22 cellular contexts compared by ENCODE assay signal in the genomic region with DNA sequence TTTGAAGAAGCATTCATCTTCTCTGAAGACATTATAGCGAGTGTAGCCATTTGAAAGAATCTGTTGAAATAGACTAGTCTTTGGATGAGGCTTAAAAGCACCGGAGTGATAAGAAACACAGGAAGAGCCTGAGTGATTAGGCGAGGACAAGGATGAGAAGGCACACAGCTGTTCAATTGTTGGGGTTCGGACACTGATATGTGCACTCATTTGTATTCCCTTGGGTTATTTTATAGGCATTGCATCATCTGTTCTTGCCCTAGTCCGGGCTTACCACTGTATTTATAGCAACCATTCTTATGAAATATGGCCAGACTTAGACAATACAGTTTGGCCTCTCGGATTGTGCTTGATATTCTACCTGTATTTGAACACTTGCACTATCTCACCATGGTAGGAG.
"Had no signal": no experiment of that assay in that cellular context is flagged by ENCODE, and none has a peak within 500 bp of the region (broad histone marks: within the 10 kb centered on the region; RNA-seq: fewer than 3 reads in every experiment).

No MANE protein-coding gene starts in this region.

- H3K4me1 Mint-ChIP-seq: memory B cell, WTC11 had no signal

- H3K4me3 Mint-ChIP-seq: activated CD8-positive, alpha-beta T cell treated with anti-CD3 and anti-CD28 coated beads for 36 hours; activated T-cell treated with anti-CD3 and anti-CD28 coated beads, Interleukin-2, amount 50 U/mL, for 72 hours; memory B cell; natural killer cell treated with Interleukin-12 subunit alpha and Interleukin-12 subunit beta and Interleukin-15 and Interleukin-18, amount 100 ng/mL, for 72 hours; WTC11 had no signal

- DNase-seq: activated CD4-positive, alpha-beta T cell treated with anti-CD3 and anti-CD28 coated beads for 4 hours; activated CD8-positive, alpha-beta memory T cell treated with anti-CD3 and anti-CD28 coated beads, Interleukin-2, amount 50 U/mL, for 4 hours; activated CD8-positive, alpha-beta T cell treated with anti-CD3 and anti-CD28 coated beads for 36 hours; activated gamma-delta T cell; activated T-cell treated with anti-CD3 and anti-CD28 coated beads, Interleukin-2, amount 50 U/mL, for 72 hours; caudate nucleus; foreskin fibroblast; hypothalamus; kidney glomerular epithelial cell; left ventricle myocardium superior; small intestine; stimulated activated CD4-positive, alpha-beta T cell treated with anti-CD3 and anti-CD28 coated beads, Interleukin-4, amount 100 ng/mL, for 24 hours; stimulated activated naive CD4-positive, alpha-beta T cell; T-helper 2 cell; trophoblast cell had no signal

- H3K27me3 Mint-ChIP-seq: natural killer cell treated with Interleukin-12 subunit alpha and Interleukin-12 subunit beta and Interleukin-15 and Interleukin-18, amount 100 ng/mL, for 72 hours had no signal

- H3K9me3 Mint-ChIP-seq: activated CD8-positive, alpha-beta T cell treated with anti-CD3 and anti-CD28 coated beads for 36 hours; activated naive CD4-positive, alpha-beta T cell treated with anti-CD3 and anti-CD28 coated beads, Interleukin-2, amount 50 U/mL, for 72 hours; activated T-cell treated with anti-CD3 and anti-CD28 coated beads, Interleukin-2, amount 50 U/mL, for 72 hours; memory B cell; WTC11 had no signal

- FAIRE-seq: colon, endometrium, small intestine, TTC549 had no signal

- H3K27ac Mint-ChIP-seq: activated CD8-positive, alpha-beta T cell treated with anti-CD3 and anti-CD28 coated beads for 36 hours; activated naive CD4-positive, alpha-beta T cell treated with anti-CD3 and anti-CD28 coated beads, Interleukin-2, amount 50 U/mL, for 72 hours; activated T-cell treated with anti-CD3 and anti-CD28 coated beads, Interleukin-2, amount 50 U/mL, for 72 hours; memory B cell; natural killer cell treated with Interleukin-12 subunit alpha and Interleukin-12 subunit beta and Interleukin-15 and Interleukin-18, amount 100 ng/mL, for 72 hours; WTC11 had no signal

- ATAC-seq: activated CD8-positive, alpha-beta T cell treated with anti-CD3 and anti-CD28 coated beads for 36 hours; activated naive CD4-positive, alpha-beta T cell treated with anti-CD3 and anti-CD28 coated beads, Interleukin-2, amount 50 U/mL, for 72 hours; activated T-cell treated with anti-CD3 and anti-CD28 coated beads, Interleukin-2, amount 50 U/mL, for 72 hours; left ventricle myocardium superior; natural killer cell treated with Interleukin-12 subunit alpha and Interleukin-12 subunit beta and Interleukin-15 and Interleukin-18, amount 100 ng/mL, for 72 hours; WTC11 had no signal

- H3K36me3 Mint-ChIP-seq: activated naive CD4-positive, alpha-beta T cell treated with anti-CD3 and anti-CD28 coated beads, Interleukin-2, amount 50 U/mL, for 72 hours; memory B cell; natural killer cell treated with Interleukin-12 subunit alpha and Interleukin-12 subunit beta and Interleukin-15 and Interleukin-18, amount 100 ng/mL, for 72 hours; WTC11 had no signal
